In the genomic region with DNA sequence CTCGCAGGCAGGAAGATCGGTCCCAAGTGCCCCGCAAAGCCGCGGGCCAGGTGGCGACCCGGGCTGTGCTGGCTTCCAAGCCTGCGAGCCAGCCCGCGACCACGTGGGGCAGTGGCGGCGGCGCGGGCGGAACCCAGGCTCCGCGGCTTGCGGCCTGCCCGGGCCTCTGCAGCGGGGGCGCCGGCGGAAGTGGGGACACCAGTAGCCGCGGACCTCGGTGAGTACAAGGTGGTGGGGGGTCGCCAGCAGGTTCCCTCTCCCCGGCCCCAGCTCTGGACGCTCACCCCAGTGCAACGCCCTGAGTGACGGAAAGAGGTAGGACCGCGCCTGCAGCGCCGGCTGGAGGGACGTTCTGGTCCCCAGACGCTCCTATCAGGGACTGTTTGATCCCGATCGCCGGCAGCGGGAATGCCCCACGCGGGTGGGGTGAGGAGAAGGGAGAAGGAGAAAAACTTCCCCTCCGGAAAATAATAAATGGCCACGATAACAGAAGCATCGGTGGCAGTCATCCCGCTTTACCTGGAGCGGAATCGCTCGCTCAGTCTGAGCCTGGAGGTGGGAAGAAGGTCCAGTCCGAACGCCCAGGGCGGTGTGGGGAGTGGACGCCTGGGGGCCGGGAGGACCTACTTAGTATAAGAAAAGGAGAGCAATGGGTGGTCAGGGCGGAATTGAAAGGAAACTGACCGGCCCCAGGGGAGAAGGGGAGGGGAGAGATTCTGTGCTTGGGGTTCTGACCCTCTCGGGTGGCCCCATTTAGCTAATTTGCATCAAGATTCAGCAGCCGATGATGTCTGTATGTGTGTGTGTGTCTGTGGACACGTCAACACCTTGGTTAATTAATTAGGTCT, we compare ENCODE assay signal across 9 cellular contexts. TPM values are rescaled to one million over a fixed set of nuclear protein-coding genes. Genes with fewer than 3 reads are reported as not detected.
DNase-seq lines count a peak whose midpoint lies in the region; ATAC-seq, FAIRE-seq and TF ChIP-seq lines count a peak whose summit lies in the region.
"Had no signal": no experiment of that assay in that cellular context is flagged by ENCODE, and none has a peak within 500 bp of the region (broad histone marks: within the 10 kb centered on the region; RNA-seq: fewer than 3 reads in every experiment).

A gene with protein sequence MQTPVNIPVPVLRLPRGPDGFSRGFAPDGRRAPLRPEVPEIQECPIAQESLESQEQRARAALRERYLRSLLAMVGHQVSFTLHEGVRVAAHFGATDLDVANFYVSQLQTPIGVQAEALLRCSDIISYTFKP (plus strand): TSS at position 198 of the 848 bp plus-strand sequence. CDS start 10,855 bp downstream, outside the sequence.

- TF ChIP-seq CTCF in kidney (IDR thresholded peaks at IDR 0.05; ENCODE audit: borderline replicate concordance, extremely low read depth, insufficient read depth) = no peak

- FAIRE-seq in kidney (lab: Jason Lieb, UNC) = no peak
- FAIRE-seq: endometrium had no signal

- peaks cover 12 to 19% of the 10 kb centered on the region in 2 donors for H3K4me1 ChIP-seq in kidney (ENCODE audit: control insufficient read depth in 1 of 2, insufficient read depth in 1 of 2, low read depth in 1 of 2, low read length in 2 of 2)

- no peaks in the 10 kb centered on the region for H3K9me3 ChIP-seq in kidney (ENCODE audit: control insufficient read depth in 1 of 2, low read length in 2 of 2)

- POLR2A ChIA-PET in HEK293T (lab: Yijun Ruan, JAX) = interaction anchor here (0.6 to 2.7 kb wide), 7 partner anchors 11 to 142 kb away, joined by 3 to 44 read pairs (median 3); a partner anchor contains a TSS

- CTCF ChIA-PET in HEK293T (lab: Yijun Ruan, JAX) = no interaction called here

- ATAC-seq in HG02840 (IDR thresholded peaks at IDR 0.05; ENCODE audit: low FRiP score, unreplicated experiment) = no peak

- peak within 1 kb of the TSS; percentile 6 to 17 for H3K27ac ChIP-seq in kidney (ENCODE audit: low read depth in 2 of 2, low read length in 2 of 2)

- H3K4me3 ChIP-seq in kidney (ENCODE audit: low read length in 2 of 2) = peak within 1 kb of the TSS; percentile 89 to 90

- DNase-seq in COR-L47 (lab: John Stamatoyannopoulos, UW) (peak; percentile 79), HEK293T (ENCODE audit: extremely low spot score) (peak; percentile 86), NCI-H345 (lab: John Stamatoyannopoulos, UW) (peak; percentile 67), cerebellar cortex (ENCODE audit: low spot score) (peak; percentile 69), kidney (peak; percentile 90)
- DNase-seq in activated CD4-positive, CD25-positive, alpha-beta regulatory T cell treated with anti-CD3 and anti-CD28 coated beads, Interleukin-2, amount 50 U/mL, for 72 hours = peak; percentile 80
- DNase-seq in stimulated activated CD4-positive, alpha-beta T cell treated with anti-CD3 and anti-CD28 coated beads, Interleukin-15, amount 100 ng/mL, for 48 hours (ENCODE audit: low read depth in 2 of 2) = peak; percentile 68 to 78

- intact Hi-C loops in kidney (cut with DNase I) = no loop called here

- no peaks in the 10 kb centered on the region for H3K36me3 ChIP-seq in kidney (ENCODE audit: control insufficient read depth in 1 of 2, insufficient read depth in 2 of 2, low read length in 2 of 2)

- peak within 1 kb of the TSS; percentile 79 to 97 for H3K9ac ChIP-seq in kidney (ENCODE audit: low read length in 2 of 2)

TF ChIP-seq in HEK293T, 16 proteins besides CTCF, POLR2A, EP300 and RAD21:
- TF ChIP-seq L3MBTL2 (conservative IDR thresholded peaks at IDR 0.05) = peak; percentile 4; the same call in 1 of the 2 replicates
- peak; percentile 87 for TF ChIP-seq ARNT (IDR thresholded peaks at IDR 0.05)
- no peak for TF ChIP-seq FOXA1 (IDR thresholded peaks at IDR 0.05)
- peak; percentile 85; the same call in 1 of the 2 replicates for TF ChIP-seq LEF1 (IDR thresholded peaks at IDR 0.05; ENCODE audit: borderline replicate concordance)
- TF ChIP-seq FOXM1 (IDR thresholded peaks at IDR 0.05; ENCODE audit: borderline replicate concordance) = peak; percentile 81; the same call in 1 of the 2 replicates
- TF ChIP-seq HDGF (IDR thresholded peaks at IDR 0.05; ENCODE audit: borderline replicate concordance) = no peak

RNA-seq across cellular contexts. Expression of the gene that starts here (rescaled TPM):
- 17.2 TPM for total RNA-seq in kidney
- polyA plus RNA-seq in kidney (ENCODE audit: insufficient read depth, low read depth, low replicate concordance) = 32.2 TPM
